ENCODE assay signal across 8 cellular contexts in the genomic region with DNA sequence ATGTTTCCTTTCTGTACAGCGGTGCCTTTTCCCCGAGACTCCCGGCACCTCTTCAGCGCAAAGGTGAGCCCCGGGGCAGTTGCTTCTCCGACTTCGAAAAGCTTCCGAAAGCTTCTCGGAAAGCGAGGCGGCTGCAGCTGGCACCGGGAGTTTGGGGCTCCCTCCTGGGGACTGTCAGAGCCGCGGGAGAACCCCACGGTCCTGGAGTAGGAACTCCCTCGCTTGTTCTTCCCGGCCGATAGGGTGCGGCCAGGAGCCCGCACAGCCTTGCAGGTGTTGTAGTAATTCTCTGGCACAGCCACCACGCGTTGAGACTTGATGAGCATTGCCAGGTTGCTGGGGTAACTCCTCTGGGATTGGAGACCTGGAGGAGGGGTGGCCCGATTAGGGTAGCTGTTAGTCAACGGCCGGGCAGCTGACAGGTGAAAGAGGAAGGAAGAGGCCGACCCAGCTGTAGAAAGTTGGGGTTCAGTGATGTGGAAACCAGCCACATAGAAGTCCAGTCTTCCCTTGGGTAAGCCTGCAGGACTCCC. TPM values are rescaled to one million over a fixed set of nuclear protein-coding genes. Genes with fewer than 3 reads are reported as not detected.
DNase-seq lines count a peak whose midpoint lies in the region; ATAC-seq and TF ChIP-seq lines count a peak whose summit lies in the region.

No MANE protein-coding gene starts in this region.

- H3K4me3 Mint-ChIP-seq in T-helper 17 cell (peak overlapping the region; percentile 96), MCF 10A (ENCODE audit: unreplicated experiment) (peak overlapping the region; percentile 94)

- H3K27me3 Mint-ChIP-seq in T-helper 17 cell (no peaks in the 10 kb centered on the region), MCF 10A (ENCODE audit: insufficient read depth, unreplicated experiment) (no peaks in the 10 kb centered on the region)

- ATAC-seq in HG02885 (IDR thresholded peaks at IDR 0.05; ENCODE audit: poor library complexity, unreplicated experiment): peak; percentile 45
- ATAC-seq in T-helper 17 cell: peak; percentile 4

- CTCF ChIA-PET in MCF 10A (lab: Yijun Ruan, JAX): no interaction called here

- BruUV-seq in MCF 10A (replicated peaks; lab: Mats Ljungman, UMichigan): no TSS peak

- peak overlapping the region; percentile 91 for H3K27ac Mint-ChIP-seq in T-helper 17 cell
- H3K27ac Mint-ChIP-seq in MCF 10A (ENCODE audit: low read depth, unreplicated experiment): peak overlapping the region; percentile 97

- H3K4me1 Mint-ChIP-seq in T-helper 17 cell (peaks cover 20% of the 10 kb centered on the region), MCF 10A (ENCODE audit: insufficient read depth, unreplicated experiment) (peaks cover 16% of the 10 kb centered on the region)

- peak; percentile 24 for TF ChIP-seq CTCF in MCF 10A (IDR thresholded peaks at IDR 0.05; ENCODE audit: unreplicated experiment)

- H3K36me3 Mint-ChIP-seq in T-helper 17 cell (ENCODE audit: low read depth): peaks cover 6% of the 10 kb centered on the region
- H3K36me3 Mint-ChIP-seq in MCF 10A (ENCODE audit: insufficient read depth, unreplicated experiment): peaks cover 20% of the 10 kb centered on the region

- intact Hi-C loops in MCF 10A (cut with micrococcal nuclease): loop anchor here (2.0 to 10.0 kb wide), 4 partner anchors 109 to 321 kb away; partner anchors contain the start of genes DEK and KIF13A

- no peaks in the 10 kb centered on the region for H3K9me3 Mint-ChIP-seq in MCF 10A (ENCODE audit: unreplicated experiment)

- H3K9me3 ChIP-seq in T-helper 17 cell (ENCODE audit: control insufficient read depth, low read length, poor library complexity, severe bottlenecking): no peaks in the 10 kb centered on the region

- POLR2A ChIA-PET in MCF 10A (lab: Yijun Ruan, JAX): interaction anchor here (0.6 to 4.8 kb wide), 25 partner anchors 11 to 556 kb away, joined by 3 to 73 read pairs (median 5); partner anchors contain the start of genes FAM8A1, KIF13A and NUP153

- peak; percentile 5 to 25 for DNase-seq in activated CD4-positive, alpha-beta T cell treated with anti-CD3 and anti-CD28 coated beads for 24 hours (ENCODE audit: low read depth in 2 of 2)
- DNase-seq in activated CD4-positive, alpha-beta T cell treated with anti-CD3 and anti-CD28 coated beads for 1 hour: no peak
- DNase-seq in NCI-H1436 (lab: John Stamatoyannopoulos, UW) (peak; percentile 67), T-helper 17 cell (peak in 2 of 3 donors; percentile 35 to 44), MCF 10A (ENCODE audit: unreplicated experiment) (peak; percentile 90), iris pigment epithelial cell (ENCODE audit: low read depth) (peak; percentile 55)
- peak; percentile 36 for DNase-seq in stimulated activated CD4-positive, alpha-beta T cell treated with anti-CD3 and anti-CD28 coated beads, Interleukin-12 subunit alpha, Interleukin-12 subunit beta, amount 100 ng/mL, for 4 hours

RNA-seq across cellular contexts. Expression of gene KDM1B, which starts 0.7 kb away (rescaled TPM):
- total RNA-seq in T-helper 17 cell (1 to 10 TPM; 8.4 to 8.7 TPM), MCF 10A (2022) (21.2 and 22.3 TPM in 2 replicates)

RNA-seq across cellular contexts. Expression of gene TPMT, which starts 1.1 kb away (rescaled TPM):
- total RNA-seq in T-helper 17 cell (1 to 10 TPM; 4.4 to 6.1 TPM), MCF 10A (2022) (8.7 and 11.1 TPM in 2 replicates)

RNA-seq across cellular contexts. Expression of gene NHLRC1, which starts 33.5 kb away (rescaled TPM):
- total RNA-seq in T-helper 17 cell (under 1 TPM; 0.13 to 0.37 TPM), MCF 10A (2022) (not detected in 2 replicates)
